In the genomic region with DNA sequence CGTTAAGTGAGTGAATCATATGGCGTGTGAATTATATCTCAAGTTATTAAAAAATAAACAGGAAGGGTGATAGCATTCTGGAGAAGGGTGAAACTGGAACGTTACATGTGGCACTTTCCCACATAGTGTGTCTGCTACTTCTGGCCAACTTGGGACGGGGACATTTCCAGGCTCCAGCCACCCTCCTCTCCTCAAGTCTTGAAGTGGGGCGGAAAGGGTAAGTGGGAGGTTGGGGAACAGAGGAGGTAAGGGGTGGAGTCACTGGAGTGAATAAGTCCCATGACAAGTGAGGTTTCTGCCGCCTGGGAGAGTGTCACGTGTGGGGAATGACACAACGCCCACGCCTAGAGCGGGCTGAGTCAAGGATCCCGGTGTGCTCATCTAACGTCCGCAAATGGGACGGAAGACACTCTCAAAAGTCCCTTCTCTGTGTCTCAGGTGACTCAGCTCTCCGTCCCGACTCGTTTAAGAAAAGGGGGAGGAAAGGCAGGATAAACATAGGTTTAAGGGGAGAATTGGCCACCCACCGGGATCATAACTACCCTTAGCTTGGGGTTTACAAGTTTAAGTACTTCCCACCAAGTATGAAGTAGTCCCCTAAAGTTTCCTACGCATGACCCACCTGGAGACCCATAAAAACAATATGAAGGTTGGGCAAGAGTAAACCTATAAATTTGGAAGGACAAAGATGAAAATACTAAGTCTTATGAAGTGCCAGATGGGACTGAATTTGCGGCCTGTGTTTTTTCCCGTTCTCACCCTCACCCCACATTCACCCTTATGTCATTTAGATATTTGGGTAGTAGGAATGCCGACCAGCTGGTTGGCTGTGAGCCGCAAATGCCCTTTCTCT, we compare ENCODE assay signal across 1 cellular context.
TF ChIP-seq lines count a peak whose summit lies in the region.

No MANE protein-coding gene starts in this region.

TF ChIP-seq in HepG2, 621 proteins besides CTCF, POLR2A, EP300 and RAD21 (continued from another document and continues in another):
- TF ChIP-seq ZNF746 (CRISPR knock-in tag; IDR thresholded peaks at IDR 0.05) (no peak), ATF7 (IDR thresholded peaks at IDR 0.05) (no peak), ATF7 (CRISPR knock-in tag; IDR thresholded peaks at IDR 0.05) (no peak), PAX8 (CRISPR knock-in tag; IDR thresholded peaks at IDR 0.05; ENCODE audit: borderline replicate concordance) (no peak), FOXA3 (CRISPR knock-in tag; IDR thresholded peaks at IDR 0.05) (peak; percentile 28; the same call in 1 of the 2 replicates), BHLHE40 (IDR thresholded peaks at IDR 0.05; ENCODE audit: low read length) (peak; percentile 97), KLF13 (CRISPR knock-in tag; IDR thresholded peaks at IDR 0.05) (no peak), TEAD3 (CRISPR knock-in tag; optimal IDR thresholded peaks at IDR 0.05; ENCODE audit: borderline replicate concordance) (peak; percentile 65), EED (CRISPR knock-in tag; IDR thresholded peaks at IDR 0.05) (0 out of 2 replicates have a peak, but pooled peaks have one; percentile 35), ZNF431 (CRISPR knock-in tag; IDR thresholded peaks at IDR 0.05; ENCODE audit: borderline replicate concordance, low read depth) (no peak), NFIB (CRISPR knock-in tag; IDR thresholded peaks at IDR 0.05; ENCODE audit: borderline replicate concordance) (no peak), SYNCRIP (IDR thresholded peaks at IDR 0.05; ENCODE audit: insufficient read depth, low read depth, low read length) (no peak), ZNF775 (CRISPR knock-in tag; IDR thresholded peaks at IDR 0.05; ENCODE audit: borderline replicate concordance) (no peak), ZNF720 (CRISPR knock-in tag; IDR thresholded peaks at IDR 0.05) (no peak), MAF1 (CRISPR knock-in tag; IDR thresholded peaks at IDR 0.05; ENCODE audit: borderline replicate concordance) (no peak), ARHGAP35 (CRISPR knock-in tag; IDR thresholded peaks at IDR 0.05; ENCODE audit: borderline replicate concordance) (no peak), ZNF432 (CRISPR knock-in tag; IDR thresholded peaks at IDR 0.05; ENCODE audit: borderline replicate concordance) (no peak), ZNF136 (CRISPR knock-in tag; IDR thresholded peaks at IDR 0.05; ENCODE audit: low read depth) (no peak), TAF1 (CRISPR knock-in tag; IDR thresholded peaks at IDR 0.05) (peak; percentile 51), NFE2L2 (IDR thresholded peaks at IDR 0.05; ENCODE audit: low read length) (no peak; the same call in 1 of the 2 replicates), POLR2G (IDR thresholded peaks at IDR 0.05; ENCODE audit: low read depth, low read length) (peak; percentile 70), ZNF251 (CRISPR knock-in tag; IDR thresholded peaks at IDR 0.05) (no peak), RFXANK (CRISPR knock-in tag; IDR thresholded peaks at IDR 0.05) (no peak), ZNF282 (IDR thresholded peaks at IDR 0.05; ENCODE audit: partially characterized antibody) (no peak), MBNL3 (CRISPR knock-in tag; conservative IDR thresholded peaks at IDR 0.05) (no peak), YEATS4 (CRISPR knock-in tag; IDR thresholded peaks at IDR 0.05; ENCODE audit: borderline replicate concordance) (0 out of 2 replicates have a peak, but pooled peaks have one; percentile 10), SPEN (CRISPR knock-in tag; IDR thresholded peaks at IDR 0.05; ENCODE audit: low read depth) (peak; percentile 56; the same call in 1 of the 2 replicates), CEBPB (IDR thresholded peaks at IDR 0.05; ENCODE audit: borderline replicate concordance, low read depth, low read length) (peak; percentile 76; the same call in 1 of the 2 replicates), RFXAP (CRISPR knock-in tag; IDR thresholded peaks at IDR 0.05; ENCODE audit: borderline replicate concordance) (peak; percentile 36; the same call in 1 of the 2 replicates), ZNF644 (CRISPR knock-in tag; IDR thresholded peaks at IDR 0.05; ENCODE audit: low read depth) (peak; percentile 15; the same call in 1 of the 2 replicates), FIP1L1 (IDR thresholded peaks at IDR 0.05; ENCODE audit: borderline replicate concordance, insufficient read depth, low read depth, low read length) (no peak), ZNF792 (CRISPR knock-in tag; IDR thresholded peaks at IDR 0.05) (peak; percentile 48; the same call in 1 of the 2 replicates), ZNF7 (CRISPR knock-in tag; IDR thresholded peaks at IDR 0.05) (no peak), CHCHD3 (CRISPR knock-in tag; IDR thresholded peaks at IDR 0.05) (no peak), ZNF34 (CRISPR knock-in tag; IDR thresholded peaks at IDR 0.05; ENCODE audit: borderline replicate concordance) (no peak), FLYWCH1 (CRISPR knock-in tag; IDR thresholded peaks at IDR 0.05) (no peak), SIX4 (CRISPR knock-in tag; IDR thresholded peaks at IDR 0.05) (0 out of 2 replicates have a peak, but pooled peaks have one; percentile 11), TSC22D2 (CRISPR knock-in tag; IDR thresholded peaks at IDR 0.05; ENCODE audit: borderline replicate concordance) (0 out of 2 replicates have a peak, but pooled peaks have one; percentile 39), ZNF446 (CRISPR knock-in tag; IDR thresholded peaks at IDR 0.05) (no peak), ATF7-NPFF (CRISPR knock-in tag; IDR thresholded peaks at IDR 0.05; ENCODE audit: low read depth) (no peak), ZNF547 (CRISPR knock-in tag; IDR thresholded peaks at IDR 0.05) (no peak; the same call in 1 of the 2 replicates), KDM5B (CRISPR knock-in tag; IDR thresholded peaks at IDR 0.05; ENCODE audit: borderline replicate concordance) (peak; percentile 32; the same call in 1 of the 2 replicates), CBX5 (CRISPR knock-in tag; IDR thresholded peaks at IDR 0.05; ENCODE audit: borderline replicate concordance) (peak; percentile 67; the same call in 1 of the 2 replicates), ZNF773 (CRISPR knock-in tag; IDR thresholded peaks at IDR 0.05; ENCODE audit: borderline replicate concordance) (no peak), THAP11 (CRISPR knock-in tag; IDR thresholded peaks at IDR 0.05) (peak; percentile 55; the same call in 1 of the 2 replicates), AKAP8 (CRISPR knock-in tag; IDR thresholded peaks at IDR 0.05) (no peak), NR2F6 (IDR thresholded peaks at IDR 0.05) (no peak), NR2F6 (CRISPR knock-in tag; IDR thresholded peaks at IDR 0.05) (no peak), FOSL1 (CRISPR knock-in tag; IDR thresholded peaks at IDR 0.05; ENCODE audit: borderline replicate concordance) (no peak), CCDC6 (CRISPR knock-in tag; IDR thresholded peaks at IDR 0.05) (no peak; the same call in 1 of the 2 replicates), ELF4 (CRISPR knock-in tag; IDR thresholded peaks at IDR 0.05; ENCODE audit: borderline replicate concordance) (peak; percentile 84; the same call in 1 of the 2 replicates)
- TF ChIP-seq, protein P1, sequence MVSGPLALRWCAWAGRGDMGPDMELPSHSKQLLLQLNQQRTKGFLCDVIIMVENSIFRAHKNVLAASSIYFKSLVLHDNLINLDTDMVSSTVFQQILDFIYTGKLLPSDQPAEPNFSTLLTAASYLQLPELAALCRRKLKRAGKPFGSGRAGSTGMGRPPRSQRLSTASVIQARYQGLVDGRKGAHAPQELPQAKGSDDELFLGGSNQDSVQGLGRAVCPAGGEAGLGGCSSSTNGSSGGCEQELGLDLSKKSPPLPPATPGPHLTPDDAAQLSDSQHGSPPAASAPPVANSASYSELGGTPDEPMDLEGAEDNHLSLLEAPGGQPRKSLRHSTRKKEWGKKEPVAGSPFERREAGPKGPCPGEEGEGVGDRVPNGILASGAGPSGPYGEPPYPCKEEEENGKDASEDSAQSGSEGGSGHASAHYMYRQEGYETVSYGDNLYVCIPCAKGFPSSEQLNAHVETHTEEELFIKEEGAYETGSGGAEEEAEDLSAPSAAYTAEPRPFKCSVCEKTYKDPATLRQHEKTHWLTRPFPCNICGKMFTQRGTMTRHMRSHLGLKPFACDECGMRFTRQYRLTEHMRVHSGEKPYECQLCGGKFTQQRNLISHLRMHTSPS (CRISPR knock-in tag; IDR thresholded peaks at IDR 0.05; ENCODE audit: low read depth), result no peak
- TF ChIP-seq, protein P2, sequence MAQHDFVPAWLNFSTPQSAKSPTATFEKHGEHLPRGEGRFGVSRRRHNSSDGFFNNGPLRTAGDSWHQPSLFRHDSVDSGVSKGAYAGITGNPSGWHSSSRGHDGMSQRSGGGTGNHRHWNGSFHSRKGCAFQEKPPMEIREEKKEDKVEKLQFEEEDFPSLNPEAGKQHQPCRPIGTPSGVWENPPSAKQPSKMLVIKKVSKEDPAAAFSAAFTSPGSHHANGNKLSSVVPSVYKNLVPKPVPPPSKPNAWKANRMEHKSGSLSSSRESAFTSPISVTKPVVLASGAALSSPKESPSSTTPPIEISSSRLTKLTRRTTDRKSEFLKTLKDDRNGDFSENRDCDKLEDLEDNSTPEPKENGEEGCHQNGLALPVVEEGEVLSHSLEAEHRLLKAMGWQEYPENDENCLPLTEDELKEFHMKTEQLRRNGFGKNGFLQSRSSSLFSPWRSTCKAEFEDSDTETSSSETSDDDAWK (CRISPR knock-in tag; IDR thresholded peaks at IDR 0.05), result no peak
- TF ChIP-seq, protein P3, sequence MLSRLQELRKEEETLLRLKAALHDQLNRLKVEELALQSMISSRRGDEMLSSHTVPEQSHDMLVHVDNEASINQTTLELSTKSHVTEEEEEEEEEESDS (CRISPR knock-in tag; IDR thresholded peaks at IDR 0.05; ENCODE audit: borderline replicate concordance), result no peak
- TF ChIP-seq, protein P4, sequence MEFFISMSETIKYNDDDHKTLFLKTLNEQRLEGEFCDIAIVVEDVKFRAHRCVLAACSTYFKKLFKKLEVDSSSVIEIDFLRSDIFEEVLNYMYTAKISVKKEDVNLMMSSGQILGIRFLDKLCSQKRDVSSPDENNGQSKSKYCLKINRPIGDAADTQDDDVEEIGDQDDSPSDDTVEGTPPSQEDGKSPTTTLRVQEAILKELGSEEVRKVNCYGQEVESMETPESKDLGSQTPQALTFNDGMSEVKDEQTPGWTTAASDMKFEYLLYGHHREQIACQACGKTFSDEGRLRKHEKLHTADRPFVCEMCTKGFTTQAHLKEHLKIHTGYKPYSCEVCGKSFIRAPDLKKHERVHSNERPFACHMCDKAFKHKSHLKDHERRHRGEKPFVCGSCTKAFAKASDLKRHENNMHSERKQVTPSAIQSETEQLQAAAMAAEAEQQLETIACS (CRISPR knock-in tag; IDR thresholded peaks at IDR 0.05), result no peak
- TF ChIP-seq, protein P5, sequence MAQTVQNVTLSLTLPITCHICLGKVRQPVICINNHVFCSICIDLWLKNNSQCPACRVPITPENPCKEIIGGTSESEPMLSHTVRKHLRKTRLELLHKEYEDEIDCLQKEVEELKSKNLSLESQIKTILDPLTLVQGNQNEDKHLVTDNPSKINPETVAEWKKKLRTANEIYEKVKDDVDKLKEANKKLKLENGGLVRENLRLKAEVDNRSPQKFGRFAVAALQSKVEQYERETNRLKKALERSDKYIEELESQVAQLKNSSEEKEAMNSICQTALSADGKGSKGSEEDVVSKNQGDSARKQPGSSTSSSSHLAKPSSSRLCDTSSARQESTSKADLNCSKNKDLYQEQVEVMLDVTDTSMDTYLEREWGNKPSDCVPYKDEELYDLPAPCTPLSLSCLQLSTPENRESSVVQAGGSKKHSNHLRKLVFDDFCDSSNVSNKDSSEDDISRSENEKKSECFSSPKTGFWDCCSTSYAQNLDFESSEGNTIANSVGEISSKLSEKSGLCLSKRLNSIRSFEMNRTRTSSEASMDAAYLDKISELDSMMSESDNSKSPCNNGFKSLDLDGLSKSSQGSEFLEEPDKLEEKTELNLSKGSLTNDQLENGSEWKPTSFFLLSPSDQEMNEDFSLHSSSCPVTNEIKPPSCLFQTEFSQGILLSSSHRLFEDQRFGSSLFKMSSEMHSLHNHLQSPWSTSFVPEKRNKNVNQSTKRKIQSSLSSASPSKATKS (CRISPR knock-in tag; IDR thresholded peaks at IDR 0.05), result no peak
- TF ChIP-seq, protein P6, sequence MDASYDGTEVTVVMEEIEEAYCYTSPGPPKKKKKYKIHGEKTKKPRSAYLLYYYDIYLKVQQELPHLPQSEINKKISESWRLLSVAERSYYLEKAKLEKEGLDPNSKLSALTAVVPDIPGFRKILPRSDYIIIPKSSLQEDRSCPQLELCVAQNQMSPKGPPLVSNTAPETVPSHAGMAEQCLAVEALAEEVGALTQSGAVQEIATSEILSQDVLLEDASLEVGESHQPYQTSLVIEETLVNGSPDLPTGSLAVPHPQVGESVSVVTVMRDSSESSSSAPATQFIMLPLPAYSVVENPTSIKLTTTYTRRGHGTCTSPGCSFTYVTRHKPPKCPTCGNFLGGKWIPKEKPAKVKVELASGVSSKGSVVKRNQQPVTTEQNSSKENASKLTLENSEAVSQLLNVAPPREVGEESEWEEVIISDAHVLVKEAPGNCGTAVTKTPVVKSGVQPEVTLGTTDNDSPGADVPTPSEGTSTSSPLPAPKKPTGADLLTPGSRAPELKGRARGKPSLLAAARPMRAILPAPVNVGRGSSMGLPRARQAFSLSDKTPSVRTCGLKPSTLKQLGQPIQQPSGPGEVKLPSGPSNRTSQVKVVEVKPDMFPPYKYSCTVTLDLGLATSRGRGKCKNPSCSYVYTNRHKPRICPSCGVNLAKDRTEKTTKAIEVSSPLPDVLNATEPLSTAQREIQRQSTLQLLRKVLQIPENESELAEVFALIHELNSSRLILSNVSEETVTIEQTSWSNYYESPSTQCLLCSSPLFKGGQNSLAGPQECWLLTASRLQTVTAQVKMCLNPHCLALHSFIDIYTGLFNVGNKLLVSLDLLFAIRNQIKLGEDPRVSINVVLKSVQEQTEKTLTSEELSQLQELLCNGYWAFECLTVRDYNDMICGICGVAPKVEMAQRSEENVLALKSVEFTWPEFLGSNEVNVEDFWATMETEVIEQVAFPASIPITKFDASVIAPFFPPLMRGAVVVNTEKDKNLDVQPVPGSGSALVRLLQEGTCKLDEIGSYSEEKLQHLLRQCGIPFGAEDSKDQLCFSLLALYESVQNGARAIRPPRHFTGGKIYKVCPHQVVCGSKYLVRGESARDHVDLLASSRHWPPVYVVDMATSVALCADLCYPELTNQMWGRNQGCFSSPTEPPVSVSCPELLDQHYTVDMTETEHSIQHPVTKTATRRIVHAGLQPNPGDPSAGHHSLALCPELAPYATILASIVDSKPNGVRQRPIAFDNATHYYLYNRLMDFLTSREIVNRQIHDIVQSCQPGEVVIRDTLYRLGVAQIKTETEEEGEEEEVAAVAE (CRISPR knock-in tag; IDR thresholded peaks at IDR 0.05; ENCODE audit: borderline replicate concordance), result peak; percentile 55; the same call in 1 of the 2 replicates
- TF ChIP-seq, protein P7, sequence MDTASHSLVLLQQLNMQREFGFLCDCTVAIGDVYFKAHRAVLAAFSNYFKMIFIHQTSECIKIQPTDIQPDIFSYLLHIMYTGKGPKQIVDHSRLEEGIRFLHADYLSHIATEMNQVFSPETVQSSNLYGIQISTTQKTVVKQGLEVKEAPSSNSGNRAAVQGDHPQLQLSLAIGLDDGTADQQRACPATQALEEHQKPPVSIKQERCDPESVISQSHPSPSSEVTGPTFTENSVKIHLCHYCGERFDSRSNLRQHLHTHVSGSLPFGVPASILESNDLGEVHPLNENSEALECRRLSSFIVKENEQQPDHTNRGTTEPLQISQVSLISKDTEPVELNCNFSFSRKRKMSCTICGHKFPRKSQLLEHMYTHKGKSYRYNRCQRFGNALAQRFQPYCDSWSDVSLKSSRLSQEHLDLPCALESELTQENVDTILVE (CRISPR knock-in tag; IDR thresholded peaks at IDR 0.05), result no peak
- TF ChIP-seq, protein P8, sequence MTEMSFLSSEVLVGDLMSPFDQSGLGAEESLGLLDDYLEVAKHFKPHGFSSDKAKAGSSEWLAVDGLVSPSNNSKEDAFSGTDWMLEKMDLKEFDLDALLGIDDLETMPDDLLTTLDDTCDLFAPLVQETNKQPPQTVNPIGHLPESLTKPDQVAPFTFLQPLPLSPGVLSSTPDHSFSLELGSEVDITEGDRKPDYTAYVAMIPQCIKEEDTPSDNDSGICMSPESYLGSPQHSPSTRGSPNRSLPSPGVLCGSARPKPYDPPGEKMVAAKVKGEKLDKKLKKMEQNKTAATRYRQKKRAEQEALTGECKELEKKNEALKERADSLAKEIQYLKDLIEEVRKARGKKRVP (CRISPR knock-in tag; IDR thresholded peaks at IDR 0.05), result no peak
